ENCODE assay signal across 3 cellular contexts in the genomic region with DNA sequence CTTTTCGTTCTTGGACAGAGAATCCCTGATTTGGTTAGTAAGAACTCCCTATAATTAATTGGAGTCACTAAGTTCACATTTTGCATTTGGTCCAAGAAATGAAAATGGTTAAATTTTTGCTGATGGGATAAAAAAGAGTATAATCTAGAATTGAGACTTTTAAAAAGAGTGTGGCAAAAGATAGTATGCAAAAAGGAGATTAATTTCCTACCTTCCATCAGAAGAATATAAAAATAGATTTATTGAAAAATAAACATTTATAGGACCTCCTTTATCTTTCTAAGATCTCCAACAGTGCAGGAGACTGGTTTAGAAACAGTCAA.
A peak's percentile ranks its signal among the peaks of the same experiment; 100 is the strongest.
TF ChIP-seq lines count a peak whose summit lies in the region.

No MANE protein-coding gene starts in this region.

TF ChIP-seq in A549, 52 proteins besides CTCF, POLR2A, EP300 and RAD21:
- peak; percentile 8 for TF ChIP-seq MAFK (IDR thresholded peaks at IDR 0.05; ENCODE audit: partially characterized antibody)
- TF ChIP-seq MAZ (IDR thresholded peaks at IDR 0.05; ENCODE audit: borderline replicate concordance, low read depth, low read length): no peak

TF ChIP-seq in GM23338, 12 proteins besides CTCF, POLR2A, EP300 and RAD21 (continues in another document):
- no peak for TF ChIP-seq EZH2phosphoT487 (IDR thresholded peaks at IDR 0.05; ENCODE audit: unreplicated experiment)
- TF ChIP-seq, protein P1, sequence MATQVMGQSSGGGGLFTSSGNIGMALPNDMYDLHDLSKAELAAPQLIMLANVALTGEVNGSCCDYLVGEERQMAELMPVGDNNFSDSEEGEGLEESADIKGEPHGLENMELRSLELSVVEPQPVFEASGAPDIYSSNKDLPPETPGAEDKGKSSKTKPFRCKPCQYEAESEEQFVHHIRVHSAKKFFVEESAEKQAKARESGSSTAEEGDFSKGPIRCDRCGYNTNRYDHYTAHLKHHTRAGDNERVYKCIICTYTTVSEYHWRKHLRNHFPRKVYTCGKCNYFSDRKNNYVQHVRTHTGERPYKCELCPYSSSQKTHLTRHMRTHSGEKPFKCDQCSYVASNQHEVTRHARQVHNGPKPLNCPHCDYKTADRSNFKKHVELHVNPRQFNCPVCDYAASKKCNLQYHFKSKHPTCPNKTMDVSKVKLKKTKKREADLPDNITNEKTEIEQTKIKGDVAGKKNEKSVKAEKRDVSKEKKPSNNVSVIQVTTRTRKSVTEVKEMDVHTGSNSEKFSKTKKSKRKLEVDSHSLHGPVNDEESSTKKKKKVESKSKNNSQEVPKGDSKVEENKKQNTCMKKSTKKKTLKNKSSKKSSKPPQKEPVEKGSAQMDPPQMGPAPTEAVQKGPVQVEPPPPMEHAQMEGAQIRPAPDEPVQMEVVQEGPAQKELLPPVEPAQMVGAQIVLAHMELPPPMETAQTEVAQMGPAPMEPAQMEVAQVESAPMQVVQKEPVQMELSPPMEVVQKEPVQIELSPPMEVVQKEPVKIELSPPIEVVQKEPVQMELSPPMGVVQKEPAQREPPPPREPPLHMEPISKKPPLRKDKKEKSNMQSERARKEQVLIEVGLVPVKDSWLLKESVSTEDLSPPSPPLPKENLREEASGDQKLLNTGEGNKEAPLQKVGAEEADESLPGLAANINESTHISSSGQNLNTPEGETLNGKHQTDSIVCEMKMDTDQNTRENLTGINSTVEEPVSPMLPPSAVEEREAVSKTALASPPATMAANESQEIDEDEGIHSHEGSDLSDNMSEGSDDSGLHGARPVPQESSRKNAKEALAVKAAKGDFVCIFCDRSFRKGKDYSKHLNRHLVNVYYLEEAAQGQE (IDR thresholded peaks at IDR 0.05; ENCODE audit: unreplicated experiment): no peak
- TF ChIP-seq, protein P2, sequence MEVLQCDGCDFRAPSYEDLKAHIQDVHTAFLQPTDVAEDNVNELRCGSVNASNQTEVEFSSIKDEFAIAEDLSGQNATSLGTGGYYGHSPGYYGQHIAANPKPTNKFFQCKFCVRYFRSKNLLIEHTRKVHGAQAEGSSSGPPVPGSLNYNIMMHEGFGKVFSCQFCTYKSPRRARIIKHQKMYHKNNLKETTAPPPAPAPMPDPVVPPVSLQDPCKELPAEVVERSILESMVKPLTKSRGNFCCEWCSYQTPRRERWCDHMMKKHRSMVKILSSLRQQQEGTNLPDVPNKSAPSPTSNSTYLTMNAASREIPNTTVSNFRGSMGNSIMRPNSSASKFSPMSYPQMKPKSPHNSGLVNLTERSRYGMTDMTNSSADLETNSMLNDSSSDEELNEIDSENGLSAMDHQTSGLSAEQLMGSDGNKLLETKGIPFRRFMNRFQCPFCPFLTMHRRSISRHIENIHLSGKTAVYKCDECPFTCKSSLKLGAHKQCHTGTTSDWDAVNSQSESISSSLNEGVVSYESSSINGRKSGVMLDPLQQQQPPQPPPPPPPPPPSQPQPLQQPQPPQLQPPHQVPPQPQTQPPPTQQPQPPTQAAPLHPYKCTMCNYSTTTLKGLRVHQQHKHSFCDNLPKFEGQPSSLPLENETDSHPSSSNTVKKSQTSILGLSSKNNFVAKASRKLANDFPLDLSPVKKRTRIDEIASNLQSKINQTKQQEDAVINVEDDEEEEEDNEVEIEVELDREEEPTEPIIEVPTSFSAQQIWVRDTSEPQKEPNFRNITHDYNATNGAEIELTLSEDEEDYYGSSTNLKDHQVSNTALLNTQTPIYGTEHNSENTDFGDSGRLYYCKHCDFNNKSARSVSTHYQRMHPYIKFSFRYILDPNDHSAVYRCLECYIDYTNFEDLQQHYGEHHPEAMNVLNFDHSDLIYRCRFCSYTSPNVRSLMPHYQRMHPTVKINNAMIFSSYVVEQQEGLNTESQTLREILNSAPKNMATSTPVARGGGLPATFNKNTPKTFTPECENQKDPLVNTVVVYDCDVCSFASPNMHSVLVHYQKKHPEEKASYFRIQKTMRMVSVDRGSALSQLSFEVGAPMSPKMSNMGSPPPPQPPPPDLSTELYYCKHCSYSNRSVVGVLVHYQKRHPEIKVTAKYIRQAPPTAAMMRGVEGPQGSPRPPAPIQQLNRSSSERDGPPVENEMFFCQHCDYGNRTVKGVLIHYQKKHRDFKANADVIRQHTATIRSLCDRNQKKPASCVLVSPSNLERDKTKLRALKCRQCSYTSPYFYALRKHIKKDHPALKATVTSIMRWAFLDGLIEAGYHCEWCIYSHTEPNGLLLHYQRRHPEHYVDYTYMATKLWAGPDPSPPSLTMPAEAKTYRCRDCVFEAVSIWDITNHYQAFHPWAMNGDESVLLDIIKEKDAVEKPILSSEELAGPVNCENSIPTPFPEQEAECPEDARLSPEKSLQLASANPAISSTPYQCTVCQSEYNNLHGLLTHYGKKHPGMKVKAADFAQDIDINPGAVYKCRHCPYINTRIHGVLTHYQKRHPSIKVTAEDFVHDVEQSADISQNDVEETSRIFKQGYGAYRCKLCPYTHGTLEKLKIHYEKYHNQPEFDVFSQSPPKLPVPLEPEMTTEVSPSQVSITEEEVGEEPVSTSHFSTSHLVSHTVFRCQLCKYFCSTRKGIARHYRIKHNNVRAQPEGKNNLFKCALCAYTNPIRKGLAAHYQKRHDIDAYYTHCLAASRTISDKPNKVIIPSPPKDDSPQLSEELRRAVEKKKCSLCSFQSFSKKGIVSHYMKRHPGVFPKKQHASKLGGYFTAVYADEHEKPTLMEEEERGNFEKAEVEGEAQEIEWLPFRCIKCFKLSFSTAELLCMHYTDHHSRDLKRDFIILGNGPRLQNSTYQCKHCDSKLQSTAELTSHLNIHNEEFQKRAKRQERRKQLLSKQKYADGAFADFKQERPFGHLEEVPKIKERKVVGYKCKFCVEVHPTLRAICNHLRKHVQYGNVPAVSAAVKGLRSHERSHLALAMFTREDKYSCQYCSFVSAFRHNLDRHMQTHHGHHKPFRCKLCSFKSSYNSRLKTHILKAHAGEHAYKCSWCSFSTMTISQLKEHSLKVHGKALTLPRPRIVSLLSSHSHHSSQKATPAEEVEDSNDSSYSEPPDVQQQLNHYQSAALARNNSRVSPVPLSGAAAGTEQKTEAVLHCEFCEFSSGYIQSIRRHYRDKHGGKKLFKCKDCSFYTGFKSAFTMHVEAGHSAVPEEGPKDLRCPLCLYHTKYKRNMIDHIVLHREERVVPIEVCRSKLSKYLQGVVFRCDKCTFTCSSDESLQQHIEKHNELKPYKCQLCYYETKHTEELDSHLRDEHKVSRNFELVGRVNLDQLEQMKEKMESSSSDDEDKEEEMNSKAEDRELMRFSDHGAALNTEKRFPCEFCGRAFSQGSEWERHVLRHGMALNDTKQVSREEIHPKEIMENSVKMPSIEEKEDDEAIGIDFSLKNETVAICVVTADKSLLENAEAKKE (CRISPR knock-in tag; IDR thresholded peaks at IDR 0.05): no peak
- TF ChIP-seq CREB1 (CRISPR knock-in tag; IDR thresholded peaks at IDR 0.05; ENCODE audit: low read depth): no peak
- TF ChIP-seq ZNF331 (CRISPR knock-in tag; IDR thresholded peaks at IDR 0.05; ENCODE audit: low read depth): no peak
- TF ChIP-seq ZNF114 (CRISPR knock-in tag; IDR thresholded peaks at IDR 0.05): no peak
- no peak for TF ChIP-seq NANOG (IDR thresholded peaks at IDR 0.05; ENCODE audit: borderline replicate concordance)
- no peak for TF ChIP-seq STAT1 (IDR thresholded peaks at IDR 0.05; ENCODE audit: unreplicated experiment)
- TF ChIP-seq EZH2 (IDR thresholded peaks at IDR 0.05; ENCODE audit: low read depth, unreplicated experiment): no peak

TF ChIP-seq in H1, 55 proteins besides CTCF, POLR2A, EP300 and RAD21:
- TF ChIP-seq CHD2 (IDR thresholded peaks at IDR 0.05; ENCODE audit: low read length) (no peak), TAF7 (optimal IDR thresholded peaks at IDR 0.05; ENCODE audit: borderline replicate concordance, low read depth, low read length) (no peak), NRF1 (IDR thresholded peaks at IDR 0.05; ENCODE audit: low read depth, low read length) (no peak), SP2 (IDR thresholded peaks at IDR 0.05; ENCODE audit: low read length) (no peak), EGR1 (IDR thresholded peaks at IDR 0.05; ENCODE audit: borderline replicate concordance, low read depth, low read length) (no peak), JUN (IDR thresholded peaks at IDR 0.05; ENCODE audit: low read depth, low read length) (no peak), HDAC6 (IDR thresholded peaks at IDR 0.05; ENCODE audit: low read depth, low read length) (no peak), KDM1A (IDR thresholded peaks at IDR 0.05; ENCODE audit: borderline replicate concordance, low read length) (no peak), SUZ12 (IDR thresholded peaks at IDR 0.05; ENCODE audit: low read length) (no peak), HDAC2 (IDR thresholded peaks at IDR 0.05; ENCODE audit: borderline replicate concordance in 1 of 2, low read depth in 2 of 2, low read length in 2 of 2) (no peak), SIRT6 (IDR thresholded peaks at IDR 0.05; ENCODE audit: low read length) (no peak), SIX5 (IDR thresholded peaks at IDR 0.05; ENCODE audit: low read depth, low read length) (no peak), YY1 (IDR thresholded peaks at IDR 0.05; ENCODE audit: low read depth, low read length) (no peak)
- TF ChIP-seq, protein P3, sequence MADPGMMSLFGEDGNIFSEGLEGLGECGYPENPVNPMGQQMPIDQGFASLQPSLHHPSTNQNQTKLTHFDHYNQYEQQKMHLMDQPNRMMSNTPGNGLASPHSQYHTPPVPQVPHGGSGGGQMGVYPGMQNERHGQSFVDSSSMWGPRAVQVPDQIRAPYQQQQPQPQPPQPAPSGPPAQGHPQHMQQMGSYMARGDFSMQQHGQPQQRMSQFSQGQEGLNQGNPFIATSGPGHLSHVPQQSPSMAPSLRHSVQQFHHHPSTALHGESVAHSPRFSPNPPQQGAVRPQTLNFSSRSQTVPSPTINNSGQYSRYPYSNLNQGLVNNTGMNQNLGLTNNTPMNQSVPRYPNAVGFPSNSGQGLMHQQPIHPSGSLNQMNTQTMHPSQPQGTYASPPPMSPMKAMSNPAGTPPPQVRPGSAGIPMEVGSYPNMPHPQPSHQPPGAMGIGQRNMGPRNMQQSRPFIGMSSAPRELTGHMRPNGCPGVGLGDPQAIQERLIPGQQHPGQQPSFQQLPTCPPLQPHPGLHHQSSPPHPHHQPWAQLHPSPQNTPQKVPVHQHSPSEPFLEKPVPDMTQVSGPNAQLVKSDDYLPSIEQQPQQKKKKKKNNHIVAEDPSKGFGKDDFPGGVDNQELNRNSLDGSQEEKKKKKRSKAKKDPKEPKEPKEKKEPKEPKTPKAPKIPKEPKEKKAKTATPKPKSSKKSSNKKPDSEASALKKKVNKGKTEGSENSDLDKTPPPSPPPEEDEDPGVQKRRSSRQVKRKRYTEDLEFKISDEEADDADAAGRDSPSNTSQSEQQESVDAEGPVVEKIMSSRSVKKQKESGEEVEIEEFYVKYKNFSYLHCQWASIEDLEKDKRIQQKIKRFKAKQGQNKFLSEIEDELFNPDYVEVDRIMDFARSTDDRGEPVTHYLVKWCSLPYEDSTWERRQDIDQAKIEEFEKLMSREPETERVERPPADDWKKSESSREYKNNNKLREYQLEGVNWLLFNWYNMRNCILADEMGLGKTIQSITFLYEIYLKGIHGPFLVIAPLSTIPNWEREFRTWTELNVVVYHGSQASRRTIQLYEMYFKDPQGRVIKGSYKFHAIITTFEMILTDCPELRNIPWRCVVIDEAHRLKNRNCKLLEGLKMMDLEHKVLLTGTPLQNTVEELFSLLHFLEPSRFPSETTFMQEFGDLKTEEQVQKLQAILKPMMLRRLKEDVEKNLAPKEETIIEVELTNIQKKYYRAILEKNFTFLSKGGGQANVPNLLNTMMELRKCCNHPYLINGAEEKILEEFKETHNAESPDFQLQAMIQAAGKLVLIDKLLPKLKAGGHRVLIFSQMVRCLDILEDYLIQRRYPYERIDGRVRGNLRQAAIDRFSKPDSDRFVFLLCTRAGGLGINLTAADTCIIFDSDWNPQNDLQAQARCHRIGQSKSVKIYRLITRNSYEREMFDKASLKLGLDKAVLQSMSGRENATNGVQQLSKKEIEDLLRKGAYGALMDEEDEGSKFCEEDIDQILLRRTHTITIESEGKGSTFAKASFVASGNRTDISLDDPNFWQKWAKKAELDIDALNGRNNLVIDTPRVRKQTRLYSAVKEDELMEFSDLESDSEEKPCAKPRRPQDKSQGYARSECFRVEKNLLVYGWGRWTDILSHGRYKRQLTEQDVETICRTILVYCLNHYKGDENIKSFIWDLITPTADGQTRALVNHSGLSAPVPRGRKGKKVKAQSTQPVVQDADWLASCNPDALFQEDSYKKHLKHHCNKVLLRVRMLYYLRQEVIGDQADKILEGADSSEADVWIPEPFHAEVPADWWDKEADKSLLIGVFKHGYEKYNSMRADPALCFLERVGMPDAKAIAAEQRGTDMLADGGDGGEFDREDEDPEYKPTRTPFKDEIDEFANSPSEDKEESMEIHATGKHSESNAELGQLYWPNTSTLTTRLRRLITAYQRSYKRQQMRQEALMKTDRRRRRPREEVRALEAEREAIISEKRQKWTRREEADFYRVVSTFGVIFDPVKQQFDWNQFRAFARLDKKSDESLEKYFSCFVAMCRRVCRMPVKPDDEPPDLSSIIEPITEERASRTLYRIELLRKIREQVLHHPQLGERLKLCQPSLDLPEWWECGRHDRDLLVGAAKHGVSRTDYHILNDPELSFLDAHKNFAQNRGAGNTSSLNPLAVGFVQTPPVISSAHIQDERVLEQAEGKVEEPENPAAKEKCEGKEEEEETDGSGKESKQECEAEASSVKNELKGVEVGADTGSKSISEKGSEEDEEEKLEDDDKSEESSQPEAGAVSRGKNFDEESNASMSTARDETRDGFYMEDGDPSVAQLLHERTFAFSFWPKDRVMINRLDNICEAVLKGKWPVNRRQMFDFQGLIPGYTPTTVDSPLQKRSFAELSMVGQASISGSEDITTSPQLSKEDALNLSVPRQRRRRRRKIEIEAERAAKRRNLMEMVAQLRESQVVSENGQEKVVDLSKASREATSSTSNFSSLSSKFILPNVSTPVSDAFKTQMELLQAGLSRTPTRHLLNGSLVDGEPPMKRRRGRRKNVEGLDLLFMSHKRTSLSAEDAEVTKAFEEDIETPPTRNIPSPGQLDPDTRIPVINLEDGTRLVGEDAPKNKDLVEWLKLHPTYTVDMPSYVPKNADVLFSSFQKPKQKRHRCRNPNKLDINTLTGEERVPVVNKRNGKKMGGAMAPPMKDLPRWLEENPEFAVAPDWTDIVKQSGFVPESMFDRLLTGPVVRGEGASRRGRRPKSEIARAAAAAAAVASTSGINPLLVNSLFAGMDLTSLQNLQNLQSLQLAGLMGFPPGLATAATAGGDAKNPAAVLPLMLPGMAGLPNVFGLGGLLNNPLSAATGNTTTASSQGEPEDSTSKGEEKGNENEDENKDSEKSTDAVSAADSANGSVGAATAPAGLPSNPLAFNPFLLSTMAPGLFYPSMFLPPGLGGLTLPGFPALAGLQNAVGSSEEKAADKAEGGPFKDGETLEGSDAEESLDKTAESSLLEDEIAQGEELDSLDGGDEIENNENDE (IDR thresholded peaks at IDR 0.05; ENCODE audit: insufficient replicate concordance, low read length): no peak
TF ChIP-seq in H1: peak in this region for 0.
